8 cellular contexts compared by ENCODE assay signal in the genomic region with DNA sequence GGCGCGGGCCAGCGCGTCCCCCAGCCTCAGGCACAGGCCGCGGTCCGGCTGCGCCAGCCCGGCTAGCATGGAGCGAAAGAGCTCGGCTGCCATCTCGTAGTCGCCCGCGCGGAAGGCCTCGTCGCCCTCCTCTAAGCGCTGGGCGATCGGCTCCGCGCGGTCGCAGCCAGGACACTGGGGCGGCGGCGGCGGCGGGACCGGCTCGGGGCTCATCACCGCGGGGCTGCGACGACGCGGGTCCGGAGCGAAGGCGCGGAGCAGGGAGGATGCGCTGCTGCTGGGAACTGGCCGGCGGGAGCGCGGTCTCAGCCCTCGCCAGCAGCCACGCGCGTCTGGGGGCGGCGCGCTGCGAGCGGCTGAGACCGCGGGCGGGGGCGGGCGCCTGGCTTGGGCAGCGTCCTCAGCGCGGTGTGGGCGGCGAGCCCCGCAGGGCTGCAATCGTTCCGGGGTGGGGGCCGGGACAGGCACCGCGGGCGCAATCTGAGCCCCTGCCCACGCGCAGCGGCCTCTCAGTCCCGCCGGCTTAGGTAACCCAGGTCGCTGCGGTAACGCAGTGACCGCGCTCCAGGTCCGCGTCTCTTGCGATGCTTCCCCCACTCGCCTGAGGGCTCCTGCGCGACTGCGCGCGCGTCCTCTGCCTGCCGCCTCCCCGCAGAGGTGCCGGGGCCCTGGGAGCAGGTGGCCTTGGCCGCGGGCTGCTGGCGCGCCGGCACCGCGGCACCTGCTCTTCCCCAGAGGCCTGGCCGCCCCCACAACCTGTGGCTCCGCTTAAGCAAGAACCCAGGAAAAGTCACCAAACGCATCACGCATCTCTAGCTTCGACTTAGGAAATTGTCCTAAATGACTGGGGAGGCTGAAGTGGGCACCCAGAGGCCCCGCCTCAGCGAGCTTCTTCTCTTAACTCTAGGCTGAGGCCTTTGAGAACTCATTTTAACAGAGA. TPM values are rescaled to one million over a fixed set of nuclear protein-coding genes. Genes with fewer than 3 reads are reported as not detected.
DNase-seq lines count a peak whose midpoint lies in the region; ATAC-seq and TF ChIP-seq lines count a peak whose summit lies in the region.

A gene (minus strand): TSS at position 621 of the 940 bp plus-strand sequence. CDS start 408 bp downstream, at position 213.

- H3K18ac ChIP-seq in mesenchymal stem cell (ENCODE audit: low read depth in 1 of 2, low read length in 2 of 2), result peak within 1 kb of the TSS in 1 of 2 experiments; percentile 24

- no peaks in the 10 kb centered on the region for H3K36me3 ChIP-seq in duodenal mucosa (ENCODE audit: control insufficient read depth in 1 of 2, insufficient read depth in 2 of 2, low read length in 2 of 2)
- H3K36me3 ChIP-seq in mesenchymal stem cell (ENCODE audit: control insufficient read depth in 1 of 2, insufficient read depth in 2 of 2, low read depth in 1 of 2, low read length in 2 of 2), result no peaks in the 10 kb centered on the region
- no peaks in the 10 kb centered on the region for H3K36me3 ChIP-seq in thyroid gland
- no peaks in the 10 kb centered on the region for H3K36me3 ChIP-seq in PC-9 (ENCODE audit: low read depth)

- peak within 1 kb of the TSS; percentile 82 for H2AFZ ChIP-seq in mesenchymal stem cell (ENCODE audit: low read depth, low read length)
- no peak within 1 kb of the TSS for H2AFZ ChIP-seq in PC-9

- CTCF ChIA-PET in PC-9 (lab: Charles Lee), result no interaction called here

- intact Hi-C loops in thyroid gland (cut with DNase I) (no loop called here), PC-9 (cut with micrococcal nuclease; ENCODE audit: unreplicated experiment) (no loop called here)

- no peak within 1 kb of the TSS for H2BK12ac ChIP-seq in mesenchymal stem cell (ENCODE audit: low read length in 2 of 2)

- no peak within 1 kb of the TSS for H4K91ac ChIP-seq in mesenchymal stem cell (ENCODE audit: low read length)

- POLR2A ChIA-PET in PC-9 (lab: Charles Lee; ENCODE audit: unreplicated experiment), result no interaction called here

- H3K4me1 ChIP-seq in duodenal mucosa (ENCODE audit: control insufficient read depth in 1 of 2, insufficient read depth in 2 of 2, low read length in 2 of 2), result no peaks in the 10 kb centered on the region
- H3K4me1 ChIP-seq in mesenchymal stem cell (ENCODE audit: control insufficient read depth, insufficient read depth, low read depth, low read length), result peaks cover 10% of the 10 kb centered on the region
- peaks cover 0 to 7% of the 10 kb centered on the region in 2 donors for H3K4me1 ChIP-seq in thyroid gland
- no peaks in the 10 kb centered on the region for H3K4me1 ChIP-seq in PC-9 (replicated peaks; ENCODE audit: insufficient read depth)

- H3K9me3 ChIP-seq in duodenal mucosa (ENCODE audit: control insufficient read depth in 1 of 2, low read length in 2 of 2), result peaks cover 0 to 13% of the 10 kb centered on the region in 2 donors
- H3K9me3 ChIP-seq in mesenchymal stem cell (ENCODE audit: control insufficient read depth, low read length), result peaks cover 20% of the 10 kb centered on the region
- no peaks in the 10 kb centered on the region for H3K9me3 ChIP-seq in thyroid gland
- peaks cover 12% of the 10 kb centered on the region for H3K9me3 ChIP-seq in PC-9 (ENCODE audit: insufficient read depth, low read depth)

- ATAC-seq in GM19395 (IDR thresholded peaks at IDR 0.05; ENCODE audit: unreplicated experiment), result no peak

- peak in 1 of 2 donors; percentile 58 for TF ChIP-seq POLR2A in thyroid gland (IDR thresholded peaks at IDR 0.05)

- H3K4ac ChIP-seq in mesenchymal stem cell (ENCODE audit: low read depth in 1 of 2, low read length in 2 of 2), result no peak within 1 kb of the TSS

- H3K14ac ChIP-seq in mesenchymal stem cell (ENCODE audit: low read length in 2 of 2), result no peak within 1 kb of the TSS

- no peak within 1 kb of the TSS for H2BK15ac ChIP-seq in mesenchymal stem cell (ENCODE audit: low read depth, poor library complexity, severe bottlenecking)

- no TSS peak for BruUV-seq in PC-9 (replicated peaks; lab: Mats Ljungman, UMichigan)

- peak within 1 kb of the TSS; percentile 44 to 55 for H3K4me3 ChIP-seq in duodenal mucosa (ENCODE audit: low read depth in 1 of 2, low read length in 2 of 2)
- H3K4me3 ChIP-seq in mesenchymal stem cell (ENCODE audit: insufficient read depth in 1 of 2, low read depth in 1 of 2, low read length in 2 of 2), result peak within 1 kb of the TSS; percentile 62 to 73
- peak within 1 kb of the TSS; percentile 56 to 88 (median 73) for H3K4me3 ChIP-seq in thyroid gland (replicated peaks in 1 of 3)
- no peak within 1 kb of the TSS for H3K4me3 ChIP-seq in PC-9

- no peaks in the 10 kb centered on the region for H3K79me2 ChIP-seq in PC-9 (ENCODE audit: low read depth)

- H3K4me2 ChIP-seq in mesenchymal stem cell (ENCODE audit: low read length, poor library complexity, severe bottlenecking), result peak within 1 kb of the TSS; percentile 84
- H3K4me2 ChIP-seq in PC-9, result no peak within 1 kb of the TSS

- H3K79me1 ChIP-seq in mesenchymal stem cell (replicated peaks; ENCODE audit: low read length, poor library complexity, severe bottlenecking), result no peaks in the 10 kb centered on the region

- H4K8ac ChIP-seq in mesenchymal stem cell (ENCODE audit: low read length), result no peak within 1 kb of the TSS

- H3K9ac ChIP-seq in duodenal mucosa (ENCODE audit: low read depth in 1 of 2, low read length in 2 of 2) (no peak within 1 kb of the TSS), mesenchymal stem cell (ENCODE audit: low read length) (no peak within 1 kb of the TSS)

- DNase-seq in activated CD8-positive, alpha-beta memory T cell treated with anti-CD3 and anti-CD28 coated beads, Interleukin-2, amount 50 U/mL, for 48 hours, result peak; percentile 55
- DNase-seq in activated CD8-positive, alpha-beta memory T cell treated with anti-CD3 and anti-CD28 coated beads for 24 hours, result no peak
- DNase-seq in NCI-H774 (lab: John Stamatoyannopoulos, UW) (peak; percentile 32), mesenchymal stem cell (peak; percentile 2), thyroid gland (peak; percentile 69 to 72), PC-9 (no peak)

- H2BK120ac ChIP-seq in mesenchymal stem cell (ENCODE audit: low read depth, low read length), result no peak within 1 kb of the TSS

- peak within 1 kb of the TSS in 1 of 2 experiments; percentile 5 for H3K23ac ChIP-seq in mesenchymal stem cell (ENCODE audit: low read length in 2 of 2)

- H2BK5ac ChIP-seq in mesenchymal stem cell (ENCODE audit: low read depth, low read length, poor library complexity, severe bottlenecking), result no peak within 1 kb of the TSS

- peaks cover 25% of the 10 kb centered on the region in 2 donors for H3K27me3 ChIP-seq in duodenal mucosa (ENCODE audit: control insufficient read depth in 1 of 2, insufficient read depth in 2 of 2, low read length in 2 of 2)
- peaks cover 27 to 60% of the 10 kb centered on the region in 2 experiments for H3K27me3 ChIP-seq in mesenchymal stem cell (ENCODE audit: control insufficient read depth in 1 of 2, insufficient read depth in 1 of 2, low read length in 2 of 2)
- no peaks in the 10 kb centered on the region for H3K27me3 ChIP-seq in thyroid gland
- H3K27me3 ChIP-seq in PC-9 (ENCODE audit: insufficient read depth, low read depth), result peaks cover 4% of the 10 kb centered on the region; the same call in 1 of the 2 replicates

- WGBS in mesenchymal stem cell, result 2% methylated on average over 86 of the region's 110 CpGs
- 11% methylated on average over 9 to 12 of the region's 110 CpGs for WGBS in thyroid gland, 2 donors

- no peaks in the 10 kb centered on the region for H4K20me1 ChIP-seq in PC-9 (ENCODE audit: insufficient read depth)

- no peak within 1 kb of the TSS for H2AK5ac ChIP-seq in mesenchymal stem cell (ENCODE audit: low read length, severe bottlenecking)

- H3K9me2 ChIP-seq in PC-9 (ENCODE audit: insufficient read depth), result no peaks in the 10 kb centered on the region

- H3K27ac ChIP-seq in duodenal mucosa (ENCODE audit: low read depth, low read length), result no peak within 1 kb of the TSS
- H3K27ac ChIP-seq in mesenchymal stem cell (ENCODE audit: low read length, poor library complexity, severe bottlenecking), result no peak within 1 kb of the TSS
- H3K27ac ChIP-seq in thyroid gland, result peak within 1 kb of the TSS; percentile 71 to 88 (median 76)
- H3K27ac ChIP-seq in PC-9, result no peak within 1 kb of the TSS

- H3F3A ChIP-seq in PC-9 (ENCODE audit: insufficient read depth, low read depth), result no peaks in the 10 kb centered on the region

- TF ChIP-seq CTCF in thyroid gland (IDR thresholded peaks at IDR 0.05) (no peak), PC-9 (conservative IDR thresholded peaks at IDR 0.05) (no peak)

RNA-seq across cellular contexts. Expression of the gene that starts here (rescaled TPM):
- polyA plus RNA-seq in mesenchymal stem cell (2013, experiment 1 of 2), result 0.06 TPM
- polyA plus RNA-seq in mesenchymal stem cell (2013, experiment 2 of 2), result 0.04 TPM
- total RNA-seq in thyroid gland, result 10 to 100 TPM in 3 of 4 donors, 1 to 10 TPM in 1; 7.0 to 32.0 (median 17.1) TPM
- total RNA-seq in PC-9 (2021), result not detected in 2 replicates

Comparison
In these comparisons a context has a peak if more than half of its experiments do, and no peak if none do; other contexts are left out.
1. DNase-seq: peak in activated CD8-positive, alpha-beta memory T cell treated with anti-CD3 and anti-CD28 coated beads, Interleukin-2, amount 50 U/mL, for 48 hours (single experiment), NCI-H774 (single experiment), mesenchymal stem cell (single experiment) and thyroid gland (2 of 2); none in activated CD8-positive, alpha-beta memory T cell treated with anti-CD3 and anti-CD28 coated beads for 24 hours (single experiment) and PC-9 (0 of 2).
2. H3K27ac ChIP-seq: peak in thyroid gland (3 of 3); none in duodenal mucosa (single experiment), mesenchymal stem cell (single experiment) and PC-9 (single experiment).